Comparison of ENCODE assay signal across 9 cellular contexts in genomic region chr1:230713915-230714764, GRCh38. TPM values are rescaled to one million over a fixed set of nuclear protein-coding genes. Genes with fewer than 3 reads are reported as not detected.
DNase-seq lines count a peak whose midpoint lies in the region; ATAC-seq and TF ChIP-seq lines count a peak whose summit lies in the region.
"Had no signal": no experiment of that assay in that cellular context is flagged by ENCODE, and none has a peak within 500 bp of the region (broad histone marks: within the 10 kb centered on the region; RNA-seq: fewer than 3 reads in every experiment).

Gene AGT, minus strand, starts transcription at chr1:230714122. Its CDS starts 3,299 bp downstream, at chr1:230710823.

- 32 to 47% methylated on average over 24 of the region's 24 CpGs for WGBS in lung, 2 donors

- no peak within 1 kb of the TSS for H3K4me3 ChIP-seq in lung

- ATAC-seq in lung (ENCODE audit: insufficient read depth, low FRiP score) = peak; percentile 42
- no peak for ATAC-seq in GM21619 (IDR thresholded peaks at IDR 0.05; ENCODE audit: unreplicated experiment)
- no peak for ATAC-seq in HG03108 (IDR thresholded peaks at IDR 0.05; ENCODE audit: unreplicated experiment)
- ATAC-seq in HG03469 (IDR thresholded peaks at IDR 0.05; ENCODE audit: unreplicated experiment) = no peak

- peaks cover 0 to 3% of the 10 kb centered on the region in 2 donors for H3K4me1 ChIP-seq in lung (ENCODE audit: control insufficient read depth in 2 of 2, insufficient read depth in 2 of 2, low read length in 2 of 2)

- TF ChIP-seq CTCF in lung (IDR thresholded peaks at IDR 0.05; ENCODE audit: control extremely low read depth, extremely low read depth) = no peak

- no peaks in the 10 kb centered on the region for H3K9me3 ChIP-seq in lung (ENCODE audit: control insufficient read depth in 2 of 2, insufficient read depth in 1 of 2, low read length in 1 of 2)

- peak within 1 kb of the TSS in 1 of 2 donors; percentile 72 for H3K27ac ChIP-seq in lung (ENCODE audit: low read depth in 1 of 2, low read length in 1 of 2)
- H3K27ac ChIP-seq: 22Rv1 had no signal

- DNase-seq in NCI-H2107 treated with DMSO at 0.1 percent for 48 hours (lab: John Stamatoyannopoulos, UW; ENCODE audit: unreplicated experiment) (peak; percentile 29), NCI-H2107 (lab: John Stamatoyannopoulos, UW) (no peak), cerebellar cortex (ENCODE audit: low spot score) (peak; percentile 95), lung (ENCODE audit: low spot score) (peak; percentile 47), ureter (ENCODE audit: low spot score) (peak; percentile 76)

- no peaks in the 10 kb centered on the region for H3K27me3 ChIP-seq in lung (ENCODE audit: control insufficient read depth, insufficient read depth)

- H3K36me3 ChIP-seq in lung (ENCODE audit: control insufficient read depth in 2 of 2, insufficient read depth in 2 of 2, low read length in 2 of 2) = no peaks in the 10 kb centered on the region

RNA-seq across cellular contexts. Expression of gene AGT, which starts in this region (rescaled TPM):
- total RNA-seq in lung (1 to 10 TPM; 1.7 to 3.5 TPM), ureter (47.6 TPM)
- polyA plus RNA-seq in lung = 1 to 10 TPM; 1.7 to 2.0 TPM

Comparison
In these comparisons a context has a peak if more than half of its experiments do, and no peak if none do; other contexts are left out.
1. RNA of gene AGT (total RNA-seq): 47.6 TPM in ureter (single experiment); 1.7 to 3.5 TPM in lung; every median in the first group is over 10 times any median in the second.